1 cellular context compared by ENCODE assay signal in the genomic region with DNA sequence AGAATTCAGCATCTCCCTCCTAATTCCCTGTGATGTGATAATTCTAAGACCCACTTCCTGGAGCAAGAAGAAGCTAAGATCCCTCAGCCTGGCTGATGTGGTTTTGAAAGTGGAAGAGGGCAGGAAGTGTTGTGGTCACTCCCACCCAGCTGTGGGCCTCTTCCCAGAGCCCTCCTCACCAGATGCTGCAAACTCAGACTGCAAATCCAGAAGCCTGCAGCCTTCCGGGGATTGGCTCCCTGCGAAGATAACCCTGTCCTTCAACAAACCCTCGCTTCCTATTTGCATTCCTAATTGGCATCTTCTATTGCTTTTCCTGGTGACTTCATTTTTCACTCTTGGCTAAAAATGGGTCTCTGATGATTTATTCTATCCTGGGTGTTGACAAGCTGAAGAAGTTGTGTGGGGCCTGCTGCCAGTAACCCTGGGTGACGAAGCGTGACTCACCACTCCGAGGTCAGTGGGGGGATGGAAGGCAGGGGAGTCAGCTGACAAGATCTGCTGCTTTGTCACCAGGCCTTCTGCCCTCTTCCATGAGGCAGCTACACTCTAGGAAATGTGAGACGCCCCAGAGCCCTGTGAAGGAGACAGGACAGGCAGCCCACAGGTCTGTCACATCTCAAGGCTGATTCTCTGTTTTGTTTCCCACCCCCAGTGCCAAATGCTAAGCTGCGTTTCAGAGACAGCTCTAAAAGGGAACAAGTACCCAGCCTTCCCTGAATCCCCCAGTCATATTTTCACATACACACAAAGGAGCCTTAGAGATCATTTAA.
TF ChIP-seq lines count a peak whose summit lies in the region.

No MANE protein-coding gene starts in this region.

TF ChIP-seq in A549, 52 proteins besides CTCF, POLR2A, EP300 and RAD21 (continued from another document):
- TF ChIP-seq REST (IDR thresholded peaks at IDR 0.05), result no peak
- TF ChIP-seq FOSB (CRISPR knock-in tag; IDR thresholded peaks at IDR 0.05), result no peak
- peak; percentile 74 for TF ChIP-seq MAFK (IDR thresholded peaks at IDR 0.05; ENCODE audit: partially characterized antibody)
- no peak for TF ChIP-seq RNF2 (IDR thresholded peaks at IDR 0.05; ENCODE audit: borderline replicate concordance, low read depth)
- no peak for TF ChIP-seq FOXS1 (CRISPR knock-in tag; IDR thresholded peaks at IDR 0.05)
- TF ChIP-seq TFCP2L1 (CRISPR knock-in tag; IDR thresholded peaks at IDR 0.05), result peak; percentile 77; the same call in 1 of the 2 replicates
- peak; percentile 97 for TF ChIP-seq PBX3 (IDR thresholded peaks at IDR 0.05)
- peak; percentile 55 for TF ChIP-seq ZFP36 (IDR thresholded peaks at IDR 0.05; ENCODE audit: borderline replicate concordance, partially characterized antibody)
- TF ChIP-seq CHD4 (IDR thresholded peaks at IDR 0.05; ENCODE audit: borderline replicate concordance), result no peak
- TF ChIP-seq RARB (CRISPR knock-in tag; IDR thresholded peaks at IDR 0.05), result peak; percentile 97
- peak; percentile 99 for TF ChIP-seq BCL3 (IDR thresholded peaks at IDR 0.05)
- TF ChIP-seq HMGXB4 (CRISPR knock-in tag; IDR thresholded peaks at IDR 0.05; ENCODE audit: borderline replicate concordance), result no peak
- TF ChIP-seq RFX5 (IDR thresholded peaks at IDR 0.05), result no peak
- peak; percentile 14; the same call in 1 of the 2 replicates for TF ChIP-seq EHF (CRISPR knock-in tag; IDR thresholded peaks at IDR 0.05)
- TF ChIP-seq KDM1A (IDR thresholded peaks at IDR 0.05; ENCODE audit: low read depth), result no peak
- peak; percentile 77 for TF ChIP-seq ESRRA (IDR thresholded peaks at IDR 0.05; ENCODE audit: borderline replicate concordance, low read length)
- TF ChIP-seq HEYL (CRISPR knock-in tag; IDR thresholded peaks at IDR 0.05), result peak; percentile 90
- no peak for TF ChIP-seq PHF8 (IDR thresholded peaks at IDR 0.05; ENCODE audit: borderline replicate concordance, low read depth)
- TF ChIP-seq NR3C1 (IDR thresholded peaks at IDR 0.05), result no peak
- peak; percentile 46; the same call in 1 of the 2 replicates for TF ChIP-seq NFE2L2 (conservative IDR thresholded peaks at IDR 0.05; ENCODE audit: low read length)
- peak; percentile 73; the same call in 1 of the 2 replicates for TF ChIP-seq TP53 (CRISPR knock-in tag; IDR thresholded peaks at IDR 0.05)
- TF ChIP-seq, protein P1, sequence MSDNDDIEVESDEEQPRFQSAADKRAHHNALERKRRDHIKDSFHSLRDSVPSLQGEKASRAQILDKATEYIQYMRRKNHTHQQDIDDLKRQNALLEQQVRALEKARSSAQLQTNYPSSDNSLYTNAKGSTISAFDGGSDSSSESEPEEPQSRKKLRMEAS (IDR thresholded peaks at IDR 0.05), result peak; percentile 97
- peak; percentile 98 for TF ChIP-seq HOXB5 (CRISPR knock-in tag; IDR thresholded peaks at IDR 0.05)
- no peak for TF ChIP-seq ZNF302 (CRISPR knock-in tag; IDR thresholded peaks at IDR 0.05)
- no peak for TF ChIP-seq NPAS2 (CRISPR knock-in tag; IDR thresholded peaks at IDR 0.05; ENCODE audit: borderline replicate concordance)
- no peak for TF ChIP-seq E2F6 (IDR thresholded peaks at IDR 0.05; ENCODE audit: borderline replicate concordance, low read depth)
- no peak for TF ChIP-seq CBX2 (IDR thresholded peaks at IDR 0.05; ENCODE audit: borderline replicate concordance, low read depth)
- no peak for TF ChIP-seq MAZ (IDR thresholded peaks at IDR 0.05; ENCODE audit: borderline replicate concordance, low read depth, low read length)
- no peak for TF ChIP-seq EHMT2 (IDR thresholded peaks at IDR 0.05; ENCODE audit: low read depth)
- peak; percentile 62; the same call in 1 of the 2 replicates for TF ChIP-seq HOXB13 (CRISPR knock-in tag; IDR thresholded peaks at IDR 0.05; ENCODE audit: low read depth)
- peak; percentile 75 for TF ChIP-seq CHD2 (IDR thresholded peaks at IDR 0.05; ENCODE audit: low read length, partially characterized antibody)
- no peak for TF ChIP-seq ELK1 (IDR thresholded peaks at IDR 0.05; ENCODE audit: low read depth, low read length)
